8 cellular contexts compared by ENCODE assay signal in the genomic region with DNA sequence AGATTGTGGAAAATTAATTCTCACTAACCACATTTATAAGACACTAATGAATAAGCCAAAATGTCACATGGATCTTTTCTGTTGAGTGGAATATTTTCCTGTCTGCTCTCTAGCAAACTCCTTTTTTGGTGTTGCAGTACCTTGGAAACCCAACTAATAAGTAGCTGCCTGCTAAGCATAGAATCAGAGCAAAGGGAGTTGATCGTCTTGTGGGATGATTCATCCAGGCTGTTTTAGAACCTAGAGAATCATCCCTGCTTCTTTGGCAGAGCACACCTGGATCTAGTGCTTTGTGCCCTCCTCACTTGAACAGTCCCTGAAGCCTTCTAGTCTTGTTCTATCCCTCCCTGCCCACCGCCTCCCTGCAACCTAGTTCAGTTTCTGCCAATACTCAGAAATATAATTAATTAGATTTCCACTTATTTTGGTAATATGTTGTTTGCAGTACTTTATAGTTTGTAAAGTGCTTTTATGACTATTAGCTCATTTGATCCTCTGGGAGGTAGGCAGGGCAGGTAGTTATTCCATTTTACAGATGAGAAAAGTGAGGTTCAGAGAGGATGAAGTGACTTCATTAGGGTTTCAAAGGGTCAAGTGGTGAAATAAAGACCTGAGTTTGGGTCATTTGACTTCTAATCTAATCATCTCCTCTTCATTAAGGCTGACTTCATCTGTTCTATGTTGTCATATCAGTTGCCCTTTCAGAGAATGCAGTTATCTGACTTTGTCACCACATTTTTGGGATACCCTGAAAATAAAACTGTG. TPM values are rescaled to one million over a fixed set of nuclear protein-coding genes. Genes with fewer than 3 reads are reported as not detected.
DNase-seq lines count a peak whose midpoint lies in the region; ATAC-seq and TF ChIP-seq lines count a peak whose summit lies in the region.

No MANE protein-coding gene starts in this region.

- H3K4me2 ChIP-seq in PC-9 = peak overlapping the region; percentile 81
- no peak overlapping the region for H3K4me2 ChIP-seq in parathyroid adenoma (ENCODE audit: low read length)

- intact Hi-C loops in PC-9 (cut with micrococcal nuclease; ENCODE audit: unreplicated experiment) = no loop called here
- intact Hi-C loops in cardiac septum (cut with DNase I) = no loop called here

- H3K4me3 ChIP-seq in PC-9 = no peak overlapping the region
- peak overlapping the region; percentile 9 for H3K4me3 ChIP-seq in parathyroid adenoma (ENCODE audit: low read depth, low read length)

- 0 out of 2 replicates have a peak, but pooled peaks cover 4% of the 10 kb centered on the region for H4K20me1 ChIP-seq in PC-9 (ENCODE audit: insufficient read depth)

- H3K4me1 ChIP-seq in PC-9 (replicated peaks; ENCODE audit: insufficient read depth) = peaks cover 13% of the 10 kb centered on the region
- peaks cover 3% of the 10 kb centered on the region for H3K4me1 ChIP-seq in parathyroid adenoma

- CTCF ChIA-PET in PC-9 (lab: Charles Lee) = interaction anchor here (0.6 kb wide), 1 partner anchor 113 kb away, joined by 17 read pairs; no protein-coding TSS in a partner anchor

- DNase-seq in EH (ENCODE audit: low read depth) = peak; percentile 60
- DNase-seq in PC-9 = peak in 1 of 2 experiments; percentile 39
- DNase-seq in erythroblast (lab: John Stamatoyannopoulos, UW) = peak; percentile 17 to 37
- no peak for DNase-seq in NCI-H146 (lab: John Stamatoyannopoulos, UW)
- DNase-seq in cardiac septum (ENCODE audit: low spot score) = no peak
- no peak for DNase-seq in HuH-7.5 (ENCODE audit: low spot score)

- no peak for ATAC-seq in HG02884 (IDR thresholded peaks at IDR 0.05; ENCODE audit: unreplicated experiment)

- peaks cover 6% of the 10 kb centered on the region; the same call in 1 of the 2 replicates for H3F3A ChIP-seq in PC-9 (ENCODE audit: insufficient read depth, low read depth)

- H3K9me3 ChIP-seq in PC-9 (ENCODE audit: insufficient read depth, low read depth) = no peaks in the 10 kb centered on the region
- H3K9me3 ChIP-seq in parathyroid adenoma (ENCODE audit: control insufficient read depth, low read length) = no peaks in the 10 kb centered on the region

- POLR2A ChIA-PET in PC-9 (lab: Charles Lee; ENCODE audit: unreplicated experiment) = interaction anchor here (0.5 kb wide), 2 partner anchors 40 to 654 kb away, joined by 3 to 7 read pairs; partner anchors contain the start of genes CLSPN and MRPS15

- H3K27ac ChIP-seq in PC-9 = no peak overlapping the region
- no peak overlapping the region for H3K27ac ChIP-seq in parathyroid adenoma

- TF ChIP-seq CTCF in PC-9 (conservative IDR thresholded peaks at IDR 0.05) (no peak), parathyroid adenoma (IDR thresholded peaks at IDR 0.05) (no peak)

- no peak overlapping the region for H3K9ac ChIP-seq in parathyroid adenoma

- TF ChIP-seq POLR2A in erythroblast (IDR thresholded peaks at IDR 0.05; ENCODE audit: low read length) = no peak

- H2AFZ ChIP-seq in PC-9 (no peak overlapping the region), parathyroid adenoma (no peak overlapping the region)

- no peaks in the 10 kb centered on the region for H3K9me2 ChIP-seq in PC-9 (ENCODE audit: insufficient read depth)

- H3K36me3 ChIP-seq in PC-9 (ENCODE audit: low read depth) (no peaks in the 10 kb centered on the region), parathyroid adenoma (ENCODE audit: control insufficient read depth, insufficient read depth, low read length) (no peaks in the 10 kb centered on the region)

- no TSS peak for BruUV-seq in PC-9 (replicated peaks; lab: Mats Ljungman, UMichigan)

- H3K79me2 ChIP-seq in PC-9 (ENCODE audit: low read depth) (no peaks in the 10 kb centered on the region), parathyroid adenoma (peaks cover 5% of the 10 kb centered on the region)

- H3K27me3 ChIP-seq in PC-9 (ENCODE audit: insufficient read depth, low read depth) = no peaks in the 10 kb centered on the region
- H3K27me3 ChIP-seq in parathyroid adenoma (ENCODE audit: control insufficient read depth, insufficient read depth, low read length) = no peaks in the 10 kb centered on the region

RNA-seq across cellular contexts. Expression of gene AGO4, which starts 2.5 kb away (rescaled TPM):
- 12.4 and 12.9 TPM in 2 replicates for total RNA-seq in PC-9 (2021)
- 23.9 TPM for total RNA-seq in cardiac septum

RNA-seq across cellular contexts. Expression of gene CLSPN, which starts 40.5 kb away (rescaled TPM):
- total RNA-seq in PC-9 (2021) = 18.9 and 26.7 TPM in 2 replicates
- total RNA-seq in cardiac septum = 0.46 TPM

Comparison
In these comparisons a context has a peak if more than half of its experiments do, and no peak if none do; other contexts are left out.
1. DNase-seq: peak in EH (single experiment) and erythroblast (2 of 2); none in NCI-H146 (single experiment), cardiac septum (single experiment) and HuH-7.5 (single experiment).
2. RNA of gene CLSPN, which starts 40.5 kb away (total RNA-seq): 18.9 to 26.7 TPM in PC-9; 0.46 TPM in cardiac septum (single experiment); every median in the first group is over 10 times any median in the second.